ENCODE assay signal across 8 cellular contexts in the genomic region with DNA sequence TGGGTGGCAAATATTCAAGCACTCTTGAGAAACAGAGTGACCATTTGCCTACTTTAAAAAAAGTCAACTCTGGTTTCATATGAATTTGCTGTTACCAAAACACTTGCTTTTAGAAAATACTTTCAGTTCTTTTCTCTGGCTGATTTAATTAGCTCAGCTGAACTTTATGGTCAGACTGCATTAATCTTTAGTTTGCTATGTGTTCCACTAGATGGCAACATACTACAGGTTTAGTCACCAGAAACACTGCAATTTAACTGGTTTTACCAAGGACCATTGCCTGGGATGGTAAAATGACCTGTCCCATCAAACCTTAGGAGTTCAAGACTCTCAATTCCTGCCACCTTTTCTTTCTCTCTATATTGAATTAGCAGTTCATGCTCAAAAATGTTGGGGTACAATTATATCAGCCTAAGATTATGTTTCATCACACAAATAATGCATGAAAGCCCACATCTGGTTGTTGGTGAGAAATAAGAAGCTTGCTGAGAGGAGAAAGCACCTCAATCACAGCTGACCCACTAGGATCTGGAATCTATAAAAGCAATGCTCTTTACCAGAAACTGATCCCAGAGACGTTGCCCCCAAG. TPM values are rescaled to one million over a fixed set of nuclear protein-coding genes. Genes with fewer than 3 reads are reported as not detected.
DNase-seq lines count a peak whose midpoint lies in the region; ATAC-seq and TF ChIP-seq lines count a peak whose summit lies in the region.

No MANE protein-coding gene starts in this region.

- H3K4me1 Mint-ChIP-seq in HFFc6 (ENCODE audit: low read depth): no peaks in the 10 kb centered on the region
- peaks cover 65% of the 10 kb centered on the region for H3K4me1 Mint-ChIP-seq in stimulated activated effector memory CD8-positive, alpha-beta T cell treated with anti-CD3 and anti-CD28 coated beads, Interleukin-12 subunit alpha, Interleukin-12 subunit beta, amount 100 ng/mL, for 72 hours

- no peaks in the 10 kb centered on the region for H3K36me3 ChIP-seq in GM06990 (ENCODE audit: control insufficient read depth, insufficient read depth, low read length)
- H3K36me3 ChIP-seq in adrenal gland (replicated peaks in 1 of 2): no peaks in the 10 kb centered on the region

- no peaks in the 10 kb centered on the region for H3K36me3 Mint-ChIP-seq in HFFc6 (ENCODE audit: low read depth)
- peaks cover 29% of the 10 kb centered on the region for H3K36me3 Mint-ChIP-seq in stimulated activated effector memory CD8-positive, alpha-beta T cell treated with anti-CD3 and anti-CD28 coated beads, Interleukin-12 subunit alpha, Interleukin-12 subunit beta, amount 100 ng/mL, for 72 hours

- H3K9me3 Mint-ChIP-seq in HFFc6: no peaks in the 10 kb centered on the region
- no peaks in the 10 kb centered on the region for H3K9me3 Mint-ChIP-seq in stimulated activated effector memory CD8-positive, alpha-beta T cell treated with anti-CD3 and anti-CD28 coated beads, Interleukin-12 subunit alpha, Interleukin-12 subunit beta, amount 100 ng/mL, for 72 hours

- H3K4me3 ChIP-seq in GM06990 (replicated peaks; ENCODE audit: low read depth, low read length): no peak overlapping the region
- no peak overlapping the region for H3K4me3 ChIP-seq in adrenal gland
- H3K4me3 ChIP-seq in right cardiac atrium (ENCODE audit: low read length): no peak overlapping the region

- H3K9me3 ChIP-seq in adrenal gland (replicated peaks in 1 of 3) (no peaks in the 10 kb centered on the region), right cardiac atrium (ENCODE audit: control insufficient read depth, low read length) (no peaks in the 10 kb centered on the region)

- 9 to 29% (median 19%) methylated on average over 1 of the region's 1 CpG for WGBS in adrenal gland, 4 donors
- 34% methylated on average over 1 of the region's 1 CpG for WGBS in right cardiac atrium

- DNase-seq in A172 (ENCODE audit: low spot score) (peak; percentile 49), GM06990 (ENCODE audit: extremely low read depth, insufficient read length) (no peak), HFFc6 (peak; percentile 62), NCI-H128 (lab: John Stamatoyannopoulos, UW; ENCODE audit: unreplicated experiment) (peak; percentile 16), adrenal gland (no peak), right cardiac atrium (no peak)
- DNase-seq in stimulated activated effector memory CD8-positive, alpha-beta T cell treated with anti-CD3 and anti-CD28 coated beads, Interleukin-12 subunit alpha, Interleukin-12 subunit beta, amount 100 ng/mL, for 72 hours (ENCODE audit: low spot score in 2 of 2): no peak
- no peak for DNase-seq in activated CD4-positive, alpha-beta T cell treated with anti-CD3 and anti-CD28 coated beads for 1 hour

- TF ChIP-seq POLR2A in adrenal gland (IDR thresholded peaks at IDR 0.05): no peak

- peaks cover 25% of the 10 kb centered on the region for H3K27me3 Mint-ChIP-seq in HFFc6 (ENCODE audit: insufficient read depth)

- no peak overlapping the region for H3K27ac ChIP-seq in adrenal gland
- no peak overlapping the region for H3K27ac ChIP-seq in right cardiac atrium (ENCODE audit: low read length)

- no peak overlapping the region for H3K27ac Mint-ChIP-seq in HFFc6
- H3K27ac Mint-ChIP-seq in stimulated activated effector memory CD8-positive, alpha-beta T cell treated with anti-CD3 and anti-CD28 coated beads, Interleukin-12 subunit alpha, Interleukin-12 subunit beta, amount 100 ng/mL, for 72 hours: peak overlapping the region; percentile 40

- peak; percentile 43 to 54 for ATAC-seq in right cardiac atrium
- peak; percentile 78 for ATAC-seq in stimulated activated effector memory CD8-positive, alpha-beta T cell treated with anti-CD3 and anti-CD28 coated beads, Interleukin-12 subunit alpha, Interleukin-12 subunit beta, amount 100 ng/mL, for 72 hours

- intact Hi-C loops in adrenal gland (cut with DNase I): no loop called here
- intact Hi-C loops in right cardiac atrium (cut with DNase I): no loop called here

- no peak overlapping the region for H3K4me3 Mint-ChIP-seq in HFFc6
- no peak overlapping the region for H3K4me3 Mint-ChIP-seq in stimulated activated effector memory CD8-positive, alpha-beta T cell treated with anti-CD3 and anti-CD28 coated beads, Interleukin-12 subunit alpha, Interleukin-12 subunit beta, amount 100 ng/mL, for 72 hours

- TF ChIP-seq CTCF in GM06990 (IDR thresholded peaks at IDR 0.05; ENCODE audit: insufficient read depth, low read length, poor library complexity, severe bottlenecking) (peak; percentile 52), HFFc6 (IDR thresholded peaks at IDR 0.05) (peak; percentile 82), adrenal gland (IDR thresholded peaks at IDR 0.05) (peak; percentile 44 to 74 (median 72))

- H3K27me3 ChIP-seq in GM06990 (replicated peaks; ENCODE audit: control insufficient read depth, insufficient read depth, low read length) (no peaks in the 10 kb centered on the region; the same call in 1 of the 2 replicates), adrenal gland (no peaks in the 10 kb centered on the region), right cardiac atrium (ENCODE audit: control insufficient read depth, insufficient read depth) (no peaks in the 10 kb centered on the region)

- H3K4me1 ChIP-seq in adrenal gland (replicated peaks in 1 of 2): no peaks in the 10 kb centered on the region
- H3K4me1 ChIP-seq in right cardiac atrium (ENCODE audit: control insufficient read depth, insufficient read depth, low read length): peaks cover 2% of the 10 kb centered on the region

RNA-seq across cellular contexts. Expression of a gene that starts 14.2 kb away (rescaled TPM):
- 0.60 and 1.6 TPM in 2 replicates for total RNA-seq in A172 (2014; rRNA removed; shearing (Covaris generic))
- total RNA-seq in HFFc6 (2021; fragmentation: NEBNext Ultra II Directional; extraction: Animal tissue kit (Norgen Biotek cat#: 25700)): 1 to 10 TPM in 2 of 6 experiments, under 1 TPM in 4; 0.65 to 1.1 (median 0.94) TPM
- 10 to 100 TPM in 5 of 8 donors, 1 to 10 TPM in 3; 4.4 to 16.1 (median 12.2) TPM for total RNA-seq in adrenal gland
- polyA plus RNA-seq in adrenal gland: 10 to 100 TPM in 1 of 3 donors, 1 to 10 TPM in 2; 5.0 to 13.1 (median 7.9) TPM
- total RNA-seq in right cardiac atrium: 10 to 100 TPM; 40.7 to 42.5 (median 41.1) TPM
- polyA plus RNA-seq in right cardiac atrium: 25.0 TPM

RNA-seq across cellular contexts. Expression of a gene that starts 42.7 kb away (rescaled TPM):
- not detected in 2 replicates for total RNA-seq in A172 (2014; rRNA removed; shearing (Covaris generic))
- total RNA-seq in HFFc6 (2021; fragmentation: NEBNext Ultra II Directional; extraction: Animal tissue kit (Norgen Biotek cat#: 25700)): not detected
- total RNA-seq in adrenal gland (1 to 10 TPM in 5 of 8 donors, under 1 TPM in 2, not detected in 1; 0.48 to 3.7 (median 2.8) TPM), right cardiac atrium (1 to 10 TPM in 3 of 4 donors, under 1 TPM in 1; 0.97 to 5.4 (median 2.9) TPM)
- polyA plus RNA-seq in adrenal gland (1 to 10 TPM in 2 of 3 donors, under 1 TPM in 1; 0.98 to 3.9 (median 1.6) TPM), right cardiac atrium (1.2 TPM)

Comparison
In these comparisons a context has a peak if more than half of its experiments do, and no peak if none do; other contexts are left out.
1. DNase-seq: peak in A172 (single experiment), HFFc6 (single experiment) and NCI-H128 (single experiment); none in GM06990 (single experiment), adrenal gland (0 of 7), right cardiac atrium (0 of 3), stimulated activated effector memory CD8-positive, alpha-beta T cell treated with anti-CD3 and anti-CD28 coated beads, Interleukin-12 subunit alpha, Interleukin-12 subunit beta, amount 100 ng/mL, for 72 hours (0 of 2) and activated CD4-positive, alpha-beta T cell treated with anti-CD3 and anti-CD28 coated beads for 1 hour (single experiment).
2. Peak in every context shown above with its lines, with median percentiles within 50 percentile points of each other: CTCF ChIP-seq.